16 cellular contexts compared by ENCODE assay signal in genomic region chr3:181555681-181556080, GRCh38.
DNase-seq lines count a peak whose midpoint lies in the region; ATAC-seq, FAIRE-seq and TF ChIP-seq lines count a peak whose summit lies in the region.
"Had no signal": no experiment of that assay in that cellular context is flagged by ENCODE, and none has a peak within 500 bp of the region (broad histone marks: within the 10 kb centered on the region; RNA-seq: fewer than 3 reads in every experiment).

No MANE protein-coding gene starts in this region.

- no peaks in the 10 kb centered on the region for H4K20me1 ChIP-seq in HepG2 (ENCODE audit: insufficient read depth, low read length)

- no peak overlapping the region for H3K23ac ChIP-seq in mesenchymal stem cell (ENCODE audit: low read length in 2 of 2)

- H3K79me1 ChIP-seq in mesenchymal stem cell (replicated peaks; ENCODE audit: low read length, poor library complexity, severe bottlenecking), result no peaks in the 10 kb centered on the region

- no peak overlapping the region for H4K8ac ChIP-seq in mesenchymal stem cell (ENCODE audit: low read length)

- H2BK15ac ChIP-seq in mesenchymal stem cell (ENCODE audit: low read depth, poor library complexity, severe bottlenecking), result no peak overlapping the region

- TF ChIP-seq RAD21 in liver (IDR thresholded peaks at IDR 0.05) (no peak), HepG2 (CRISPR knock-in tag; IDR thresholded peaks at IDR 0.05) (no peak)

- TF ChIP-seq POLR2A in HepG2 (IDR thresholded peaks at IDR 0.05; ENCODE audit: insufficient read depth in 1 of 2, low read depth in 2 of 2, low read length in 2 of 2), result no peak

- H3K27me3 Mint-ChIP-seq in glutamatergic neuron (ENCODE audit: unreplicated experiment), result peaks cover 4% of the 10 kb centered on the region

- WGBS in liver, result 32% methylated on average over 3 of the region's 3 CpGs
- WGBS in HepG2 (ENCODE audit: low lambda C conversion rate), result 19% methylated on average over 3 of the region's 3 CpGs
- WGBS in mesenchymal stem cell, result 80% methylated on average over 1 of the region's 3 CpGs

- H2BK12ac ChIP-seq in mesenchymal stem cell (ENCODE audit: low read length in 2 of 2), result no peak overlapping the region

- no peak overlapping the region for H3K14ac ChIP-seq in mesenchymal stem cell (ENCODE audit: low read length in 2 of 2)

- peak overlapping the region; percentile 48 for H3K27ac Mint-ChIP-seq in glutamatergic neuron (ENCODE audit: unreplicated experiment)
- H3K27ac Mint-ChIP-seq: GM23338 had no signal

- POLR2A ChIA-PET in HepG2 (lab: Yijun Ruan, JAX), result no interaction called here
- POLR2A ChIA-PET in RWPE1 (lab: Yijun Ruan, JAX; ENCODE audit: low non-redundant PET), result no interaction called here

- no peaks in the 10 kb centered on the region for H3K79me2 ChIP-seq in HepG2 (ENCODE audit: insufficient read depth, low read length)

- no peak overlapping the region for H3K18ac ChIP-seq in mesenchymal stem cell (ENCODE audit: low read depth in 1 of 2, low read length in 2 of 2)

- no peaks in the 10 kb centered on the region for H3K36me3 Mint-ChIP-seq in glutamatergic neuron (ENCODE audit: unreplicated experiment)

- no peak for FAIRE-seq in HepG2 (lab: Jason Lieb, UNC)

- BruUV-seq in HepG2 (replicated peaks; lab: Mats Ljungman, UMichigan), result no TSS peak

- peaks cover 9% of the 10 kb centered on the region for H3K9me3 Mint-ChIP-seq in glutamatergic neuron (ENCODE audit: unreplicated experiment)
- H3K9me3 Mint-ChIP-seq: GM23338 had no signal

- DNase-seq in HepG2 (ENCODE audit: low spot score), result no peak
- DNase-seq in glutamatergic neuron, result no peak
- DNase-seq in middle frontal gyrus (ENCODE audit: extremely low spot score, low spot score), result peak; percentile 43
- no peak for DNase-seq in mesenchymal stem cell
- DNase-seq in RWPE1 (ENCODE audit: low spot score), result no peak
- DNase-seq in RKO (ENCODE audit: low spot score), result no peak
- DNase-seq: Caco-2; DND-41; GF-D8; NCI-H1417 treated with DMSO at 0.1 percent for 48 hours; NCI-H2081; NCI-H526; NK-92 treated with Interleukin-12 subunit alpha and Interleukin-12 subunit beta, amount 100 ng/mL, for 24 hours; PC-3 had no signal

- peaks cover 13% of the 10 kb centered on the region for H3K4me1 Mint-ChIP-seq in glutamatergic neuron (ENCODE audit: low read depth, unreplicated experiment)
- H3K4me1 Mint-ChIP-seq: GM23338 had no signal

- no peak for TF ChIP-seq CTCF in liver (IDR thresholded peaks at IDR 0.05; ENCODE audit: low read depth, low read length, missing input control)
- TF ChIP-seq CTCF in HepG2 (CRISPR knock-in tag; IDR thresholded peaks at IDR 0.05), result no peak
- no peak for TF ChIP-seq CTCF in glutamatergic neuron (IDR thresholded peaks at IDR 0.05; ENCODE audit: partially characterized antibody, unreplicated experiment)
- no peak for TF ChIP-seq CTCF in RWPE1 (conservative IDR thresholded peaks at IDR 0.05; ENCODE audit: low read depth)

- no peak overlapping the region for H3K9ac ChIP-seq in liver (ENCODE audit: low read depth in 1 of 2, low read length in 2 of 2)
- no peak overlapping the region for H3K9ac ChIP-seq in HepG2 (ENCODE audit: insufficient read depth, low read depth, low read length)
- H3K9ac ChIP-seq in mesenchymal stem cell (ENCODE audit: low read length), result no peak overlapping the region

- TF ChIP-seq EP300 in HepG2 (IDR thresholded peaks at IDR 0.05; ENCODE audit: low read depth in 2 of 2, low read length in 2 of 2) (no peak), HepG2 (CRISPR knock-in tag; IDR thresholded peaks at IDR 0.05; ENCODE audit: borderline replicate concordance) (no peak)

- H3K4me3 ChIP-seq in liver (ENCODE audit: low read depth in 1 of 3, low read length in 3 of 3) (no peak overlapping the region), HepG2 (replicated peaks in 1 of 3; ENCODE audit: insufficient read depth in 1 of 3, low read depth in 2 of 3, low read length in 3 of 3) (no peak overlapping the region), mesenchymal stem cell (ENCODE audit: insufficient read depth in 1 of 2, low read depth in 1 of 2, low read length in 2 of 2) (no peak overlapping the region)
- H3K4me3 ChIP-seq: GM23338 had no signal

- H3K4me1 ChIP-seq in liver (ENCODE audit: control insufficient read depth in 4 of 4, insufficient read depth in 4 of 4, low read length in 3 of 4), result no peaks in the 10 kb centered on the region
- H3K4me1 ChIP-seq in HepG2 (ENCODE audit: insufficient read depth, low read length), result no peaks in the 10 kb centered on the region
- H3K4me1 ChIP-seq in mesenchymal stem cell (ENCODE audit: control insufficient read depth, insufficient read depth, low read depth, low read length), result no peaks in the 10 kb centered on the region
- H3K4me1 ChIP-seq: Caco-2 had no signal

- H3K9me3 ChIP-seq in liver (ENCODE audit: control insufficient read depth in 4 of 4, low read length in 3 of 4) (no peaks in the 10 kb centered on the region), HepG2 (ENCODE audit: low read length) (no peaks in the 10 kb centered on the region), mesenchymal stem cell (ENCODE audit: control insufficient read depth, low read length) (no peaks in the 10 kb centered on the region)
- H3K9me3 ChIP-seq: Caco-2 had no signal

- no peak overlapping the region for H3K4me3 Mint-ChIP-seq in glutamatergic neuron (ENCODE audit: unreplicated experiment)
- H3K4me3 Mint-ChIP-seq: GM23338 had no signal

- H3K36me3 ChIP-seq in liver (ENCODE audit: control insufficient read depth in 4 of 4, insufficient read depth in 3 of 4, low read depth in 1 of 4, low read length in 3 of 4), result no peaks in the 10 kb centered on the region
- no peaks in the 10 kb centered on the region for H3K36me3 ChIP-seq in HepG2 (replicated peaks in 1 of 2; ENCODE audit: control insufficient read depth in 1 of 2, insufficient read depth in 2 of 2, low read length in 2 of 2)
- no peaks in the 10 kb centered on the region for H3K36me3 ChIP-seq in mesenchymal stem cell (ENCODE audit: control insufficient read depth in 1 of 2, insufficient read depth in 2 of 2, low read depth in 1 of 2, low read length in 2 of 2)

- in situ Hi-C loops in HepG2 (cut with HindIII; ENCODE audit: extremely low pct_ligation_motif_present, low pct_unique_long_range_greater_than_20kb), result no loop called here

- H4K91ac ChIP-seq in mesenchymal stem cell (ENCODE audit: low read length), result no peak overlapping the region

- no peak overlapping the region for H3K4ac ChIP-seq in mesenchymal stem cell (ENCODE audit: low read depth in 1 of 2, low read length in 2 of 2)

- H2BK120ac ChIP-seq in mesenchymal stem cell (ENCODE audit: low read depth, low read length), result no peak overlapping the region

- H3K27ac ChIP-seq in liver (ENCODE audit: low read depth in 1 of 2, low read length in 2 of 2) (no peak overlapping the region), HepG2 (ENCODE audit: extremely low read length, insufficient read depth, low read length) (no peak overlapping the region), mesenchymal stem cell (ENCODE audit: low read length, poor library complexity, severe bottlenecking) (no peak overlapping the region), RWPE1 (no peak overlapping the region)

- intact Hi-C loops in HepG2 (cut with micrococcal nuclease; ENCODE audit: unreplicated experiment), result no loop called here

- no peaks in the 10 kb centered on the region for H3K27me3 ChIP-seq in liver (ENCODE audit: control insufficient read depth in 4 of 4, insufficient read depth in 4 of 4, low read length in 3 of 4)
- no peaks in the 10 kb centered on the region for H3K27me3 ChIP-seq in HepG2 (ENCODE audit: control insufficient read depth in 1 of 2, insufficient read depth in 2 of 2, low read length in 2 of 2)
- H3K27me3 ChIP-seq in mesenchymal stem cell (ENCODE audit: control insufficient read depth in 1 of 2, insufficient read depth in 1 of 2, low read length in 2 of 2), result no peaks in the 10 kb centered on the region

- H2AK5ac ChIP-seq in mesenchymal stem cell (ENCODE audit: low read length, severe bottlenecking), result no peak overlapping the region

- H3K4me2 ChIP-seq in HepG2 (ENCODE audit: low read depth, low read length) (no peak overlapping the region), mesenchymal stem cell (ENCODE audit: low read length, poor library complexity, severe bottlenecking) (no peak overlapping the region)
- H3K4me2 ChIP-seq: GM23338 had no signal

- H2AFZ ChIP-seq in HepG2 (ENCODE audit: low read length), result no peak overlapping the region
- H2AFZ ChIP-seq in mesenchymal stem cell (ENCODE audit: low read depth, low read length), result no peak overlapping the region
- H2AFZ ChIP-seq: GM23338 had no signal

- CTCF ChIA-PET in HepG2 (lab: Yijun Ruan, JAX; ENCODE audit: low intra/inter-chr PET ratio, low total read pairs), result no interaction called here
- CTCF ChIA-PET in RWPE1 (lab: Yijun Ruan, JAX), result no interaction called here

- H2BK5ac ChIP-seq in mesenchymal stem cell (ENCODE audit: low read depth, low read length, poor library complexity, severe bottlenecking), result no peak overlapping the region

- no peak for ATAC-seq in HepG2
- ATAC-seq: GM23338, PC-3 had no signal

TF ChIP-seq in HepG2, 621 proteins besides CTCF, POLR2A, EP300 and RAD21 (continues in another document):
- TF ChIP-seq PRDM15 (CRISPR knock-in tag; IDR thresholded peaks at IDR 0.05), result no peak
